7 cellular contexts compared by ENCODE assay signal in genomic region chr11:134037093-134037908, GRCh38. TPM values are rescaled to one million over a fixed set of nuclear protein-coding genes. Genes with fewer than 3 reads are reported as not detected.
DNase-seq lines count a peak whose midpoint lies in the region; ATAC-seq and TF ChIP-seq lines count a peak whose summit lies in the region.

No MANE protein-coding gene starts in this region.

- H3K4me1 ChIP-seq in osteoblast (ENCODE audit: insufficient read depth, low read length) = peaks cover 12% of the 10 kb centered on the region
- H3K4me1 ChIP-seq in urinary bladder (ENCODE audit: insufficient read depth) = no peaks in the 10 kb centered on the region

- H3K9me3 ChIP-seq in osteoblast (ENCODE audit: low read depth, low read length) = no peaks in the 10 kb centered on the region

- peak overlapping the region; percentile 96 for H3K4me2 ChIP-seq in osteoblast (ENCODE audit: insufficient read depth, low read length)

- no peaks in the 10 kb centered on the region for H4K20me1 ChIP-seq in osteoblast (ENCODE audit: insufficient read depth, low read length)

- H3K27ac ChIP-seq in osteoblast (ENCODE audit: low read depth, low read length) (peak overlapping the region; percentile 33), urinary bladder (ENCODE audit: low read depth) (peak overlapping the region; percentile 64)

- H3K27me3 ChIP-seq in osteoblast (ENCODE audit: insufficient read depth, low read length) = peaks cover 7% of the 10 kb centered on the region

- H3K4me3 ChIP-seq in osteoblast (ENCODE audit: insufficient read depth, low read length) (peak overlapping the region; percentile 68), urinary bladder (ENCODE audit: low read depth, low read length) (peak overlapping the region; percentile 57)

- DNase-seq in NCI-H774 (lab: John Stamatoyannopoulos, UW) (peak; percentile 59), germinal center (ENCODE audit: low spot score) (peak; percentile 38), osteoblast (ENCODE audit: insufficient read length, low spot score, missing footprints) (peak; percentile 91)
- DNase-seq in activated naive CD4-positive, alpha-beta T cell treated with Interleukin-2 at 50 U/mL for 16 hours = peak; percentile 63

- ATAC-seq in GM18511 (IDR thresholded peaks at IDR 0.05; ENCODE audit: unreplicated experiment) (peak; percentile 71), HG02973 (IDR thresholded peaks at IDR 0.05; ENCODE audit: unreplicated experiment) (peak; percentile 52)

- peak overlapping the region; percentile 84 for H2AFZ ChIP-seq in osteoblast (ENCODE audit: low read length)

- no peaks in the 10 kb centered on the region for H3K79me2 ChIP-seq in osteoblast (ENCODE audit: insufficient read depth, low read length)

- under 1% methylated on average over 51 of the region's 51 CpGs for WGBS in urinary bladder

- H3K36me3 ChIP-seq in osteoblast (ENCODE audit: insufficient read depth, low read length) (no peaks in the 10 kb centered on the region), urinary bladder (ENCODE audit: insufficient read depth) (no peaks in the 10 kb centered on the region)

- no peak for TF ChIP-seq CTCF in osteoblast (IDR thresholded peaks at IDR 0.05; ENCODE audit: extremely low read depth, low read depth, low read length)

RNA-seq across cellular contexts. Expression of gene JAM3, which starts 31.6 kb away (rescaled TPM):
- 56.3 and 57.5 TPM in 2 replicates for total RNA-seq in osteoblast
- 90.2 TPM for total RNA-seq in urinary bladder
- polyA plus RNA-seq in urinary bladder = 61.1 TPM

Comparison
In these comparisons a context has a peak if more than half of its experiments do, and no peak if none do; other contexts are left out.
1. Peak in every context shown above with its lines: DNase-seq, ATAC-seq, H3K4me3 ChIP-seq and H3K27ac ChIP-seq.
2. DNase-seq: peak in every context shown above with its lines; median percentile 91 in osteoblast; 63 in activated naive CD4-positive, alpha-beta T cell treated with Interleukin-2 at 50 U/mL for 16 hours; 59 in NCI-H774; 38 in germinal center.